ENCODE assay signal across 9 cellular contexts in the genomic region with DNA sequence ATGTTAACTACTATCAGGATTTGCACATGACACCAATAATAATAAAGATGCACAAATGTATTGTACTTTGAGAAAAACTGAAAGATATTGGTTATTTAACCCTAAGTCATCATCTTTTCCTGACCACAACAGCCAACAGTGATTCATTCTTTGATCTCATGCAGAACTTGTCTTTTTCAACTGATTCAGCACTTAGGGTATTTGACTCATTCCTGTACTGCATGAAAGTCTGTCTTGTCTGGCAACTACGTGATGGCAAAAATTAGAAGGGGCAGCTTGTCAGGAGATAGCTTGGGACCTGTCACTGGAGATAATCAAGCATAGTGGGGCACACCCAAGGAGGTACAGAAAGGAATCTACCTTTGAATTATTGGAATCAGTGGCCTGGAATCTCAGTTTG.
A peak's percentile ranks its signal among the peaks of the same experiment; 100 is the strongest.
DNase-seq lines count a peak whose midpoint lies in the region; ATAC-seq, FAIRE-seq and TF ChIP-seq lines count a peak whose summit lies in the region.
"Had no signal": no experiment of that assay in that cellular context is flagged by ENCODE, and none has a peak within 500 bp of the region (broad histone marks: within the 10 kb centered on the region; RNA-seq: fewer than 3 reads in every experiment).

No MANE protein-coding gene starts in this region.

- peak; percentile 82 for ATAC-seq in GM21423 (IDR thresholded peaks at IDR 0.05; ENCODE audit: unreplicated experiment)

- TF ChIP-seq POLR2A in thyroid gland (IDR thresholded peaks at IDR 0.05) = no peak

- no peaks in the 10 kb centered on the region for H3K79me2 ChIP-seq in KMS-11 (ENCODE audit: insufficient read depth, low read depth)
- H3K79me2 ChIP-seq in OCI-LY7 (ENCODE audit: insufficient read depth, low read depth, low read length) = no peaks in the 10 kb centered on the region

- no peaks in the 10 kb centered on the region for H3K9me3 ChIP-seq in OCI-LY7 (ENCODE audit: low read length)
- no peaks in the 10 kb centered on the region for H3K9me3 ChIP-seq in thyroid gland
- H3K9me3 ChIP-seq in small intestine (ENCODE audit: control insufficient read depth, low read depth) = no peaks in the 10 kb centered on the region

- H3K4me1 ChIP-seq in KMS-11 (ENCODE audit: low read depth, poor library complexity, severe bottlenecking) (peaks cover 76% of the 10 kb centered on the region), OCI-LY7 (ENCODE audit: insufficient read depth, low read length, poor library complexity, severe bottlenecking) (no peaks in the 10 kb centered on the region), thyroid gland (no peaks in the 10 kb centered on the region), small intestine (ENCODE audit: control insufficient read depth in 2 of 2, insufficient read depth in 1 of 2, low read depth in 1 of 2, low read length in 1 of 2) (no peaks in the 10 kb centered on the region)

- WGBS in thyroid gland, 2 donors = 73 to 85% methylated on average over 1 of the region's 1 CpG
- WGBS in small intestine, 3 donors = 62 to 83% (median 77%) methylated on average over 1 of the region's 1 CpG

- H4K20me1 ChIP-seq in KMS-11 (ENCODE audit: insufficient read depth) (no peaks in the 10 kb centered on the region), OCI-LY7 (ENCODE audit: insufficient read depth, low read length) (no peaks in the 10 kb centered on the region)

- no peaks in the 10 kb centered on the region for H3K9me2 ChIP-seq in OCI-LY7 (ENCODE audit: insufficient read depth, low read length)

- no peak for FAIRE-seq in small intestine (lab: Jason Lieb, UNC)

- H3K4me3 ChIP-seq in KMS-11 (IDR thresholded peaks at IDR 0.05; ENCODE audit: insufficient read depth, low read depth, low read length) (no peak overlapping the region), epithelial cell of proximal tubule (ENCODE audit: low read depth, low read length) (no peak overlapping the region), OCI-LY7 (ENCODE audit: low read depth, low read length, poor library complexity, severe bottlenecking) (no peak overlapping the region), thyroid gland (replicated peaks in 1 of 3) (no peak overlapping the region), small intestine (ENCODE audit: low read depth in 1 of 2, low read length in 2 of 2) (no peak overlapping the region)

- H3K9ac ChIP-seq in KMS-11 = peak overlapping the region; percentile 22; the same call in 1 of the 2 replicates

- H3K27ac ChIP-seq in KMS-11 = peak overlapping the region; percentile 76
- H3K27ac ChIP-seq in OCI-LY7 (ENCODE audit: low read depth, low read length, poor library complexity, severe bottlenecking) = no peak overlapping the region
- H3K27ac ChIP-seq in thyroid gland = no peak overlapping the region
- H3K27ac ChIP-seq in small intestine (ENCODE audit: low read depth in 1 of 2, low read length in 1 of 2) = no peak overlapping the region
- H3K27ac ChIP-seq: HL-60 had no signal

- BruUV-seq in OCI-LY7 (replicated peaks; lab: Mats Ljungman, UMichigan) = no TSS peak

- H3K4me2 ChIP-seq in KMS-11 (peak overlapping the region; percentile 88), OCI-LY7 (ENCODE audit: low read length) (no peak overlapping the region)

- POLR2A ChIA-PET in OCI-LY7 (lab: Charles Lee) = no interaction called here

- CTCF ChIA-PET in OCI-LY7 (lab: Charles Lee; ENCODE audit: unreplicated experiment) = no interaction called here

- peak; percentile 53 for DNase-seq in GM03348 (ENCODE audit: low spot score)
- peak; percentile 85 for DNase-seq in epithelial cell of proximal tubule (ENCODE audit: low read depth)
- DNase-seq in OCI-LY7 (ENCODE audit: low spot score) = no peak
- DNase-seq in thyroid gland = no peak
- no peak for DNase-seq in small intestine
- DNase-seq in SK-N-DZ (ENCODE audit: low spot score) = no peak

- H3K27me3 ChIP-seq in KMS-11 (ENCODE audit: insufficient read depth, low read depth) (no peaks in the 10 kb centered on the region), thyroid gland (no peaks in the 10 kb centered on the region), small intestine (ENCODE audit: control insufficient read depth in 2 of 2, insufficient read depth in 2 of 2, low read length in 2 of 2) (no peaks in the 10 kb centered on the region)

- H2AFZ ChIP-seq in KMS-11 (ENCODE audit: low read depth) = 0 out of 2 replicates have a peak overlapping the region, but pooled peaks have one; percentile 20
- no peak overlapping the region for H2AFZ ChIP-seq in OCI-LY7 (ENCODE audit: low read length)

- H3K36me3 ChIP-seq in KMS-11 (ENCODE audit: insufficient read depth) (no peaks in the 10 kb centered on the region), OCI-LY7 (ENCODE audit: insufficient read depth, low read length) (no peaks in the 10 kb centered on the region), thyroid gland (no peaks in the 10 kb centered on the region), small intestine (ENCODE audit: control insufficient read depth in 2 of 2, insufficient read depth in 2 of 2, low read length in 2 of 2) (no peaks in the 10 kb centered on the region)

- TF ChIP-seq CTCF in KMS-11 (conservative IDR thresholded peaks at IDR 0.05; ENCODE audit: low read depth, low read length) (no peak), epithelial cell of proximal tubule (conservative IDR thresholded peaks at IDR 0.05; ENCODE audit: low read depth, low read length) (no peak), OCI-LY7 (conservative IDR thresholded peaks at IDR 0.05; ENCODE audit: low read length) (no peak), thyroid gland (IDR thresholded peaks at IDR 0.05) (no peak)

- intact Hi-C loops in OCI-LY7 (cut with micrococcal nuclease; ENCODE audit: unreplicated experiment) (no loop called here), thyroid gland (cut with DNase I) (no loop called here)

Comparison
In these comparisons a context has a peak if more than half of its experiments do, and no peak if none do; other contexts are left out.
1. DNase-seq: peak in GM03348 (single experiment) and epithelial cell of proximal tubule (single experiment); none in OCI-LY7 (single experiment), thyroid gland (0 of 2), small intestine (single experiment) and SK-N-DZ (single experiment).